Comparison of ENCODE assay signal across 8 cellular contexts in the genomic region with DNA sequence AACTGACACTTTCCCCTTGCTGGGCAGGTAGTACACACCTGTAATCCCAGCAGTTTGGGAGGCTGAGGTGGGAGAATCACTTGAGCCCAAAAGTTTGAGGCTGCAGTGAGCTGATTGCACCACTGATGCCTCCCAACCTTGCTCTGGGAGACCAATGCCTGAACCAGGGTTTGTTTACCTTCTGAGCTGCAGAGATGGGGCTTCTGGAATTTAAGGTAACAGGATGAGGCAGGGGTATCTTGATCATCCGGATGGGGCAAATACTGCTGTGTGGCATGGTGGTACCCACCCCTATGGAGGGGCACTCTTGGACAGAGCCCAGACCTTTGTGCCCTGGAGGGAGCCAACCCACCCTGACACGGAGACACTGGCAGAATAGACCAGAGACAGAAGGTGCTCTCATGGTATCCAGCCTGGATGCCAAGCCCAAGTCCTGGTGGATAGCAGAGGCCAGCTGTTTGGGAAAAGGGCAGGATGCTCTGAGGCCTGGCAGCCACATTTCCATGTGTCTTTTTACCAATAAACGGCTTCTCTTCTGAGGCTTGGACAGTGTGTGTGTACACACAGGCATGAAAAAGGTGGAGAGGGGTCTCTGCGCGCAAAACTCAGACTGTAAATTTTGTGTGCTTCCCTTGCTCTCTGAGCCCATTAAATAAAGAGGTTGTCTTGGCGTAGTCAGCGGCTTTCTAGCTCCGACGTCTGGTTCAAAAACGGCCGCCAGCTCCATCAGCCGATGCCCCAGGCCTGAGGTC. TPM values are rescaled to one million over a fixed set of nuclear protein-coding genes. Genes with fewer than 3 reads are reported as not detected.
DNase-seq lines count a peak whose midpoint lies in the region; ATAC-seq and TF ChIP-seq lines count a peak whose summit lies in the region.

No MANE protein-coding gene starts in this region.

- H4K91ac ChIP-seq in IMR-90 (ENCODE audit: insufficient read depth, low read depth, low read length): peak overlapping the region; percentile 86

- H2AK9ac ChIP-seq in IMR-90 (replicated peaks; ENCODE audit: low read depth, low read length, poor library complexity): peak overlapping the region; percentile 82

- H3K18ac ChIP-seq in IMR-90 (ENCODE audit: low read depth, low read length): peak overlapping the region; percentile 34

- H3K9me3 ChIP-seq in AG04450 (ENCODE audit: control insufficient read depth, insufficient read depth, low read length) (no peaks in the 10 kb centered on the region; the same call in 1 of the 2 replicates), IMR-90 (ENCODE audit: control insufficient read depth, insufficient read depth, low read length) (no peaks in the 10 kb centered on the region), muscle layer of duodenum (ENCODE audit: control insufficient read depth in 1 of 2, low read length in 2 of 2) (no peaks in the 10 kb centered on the region)

- H4K8ac ChIP-seq in IMR-90 (ENCODE audit: low read depth in 2 of 2, low read length in 2 of 2): peak overlapping the region; percentile 78 to 95

- intact Hi-C loops in IMR-90 (cut with micrococcal nuclease): loop anchor here (10.0 kb wide), 1 partner anchor 305 kb away; the partner anchor contains the start of genes TBX6 and YPEL3

- H2BK15ac ChIP-seq in IMR-90 (ENCODE audit: low read depth, low read length): peak overlapping the region; percentile 67; the same call in 1 of the 3 replicates

- no peaks in the 10 kb centered on the region for H4K20me1 ChIP-seq in IMR-90 (ENCODE audit: insufficient read depth, low read length)

- H3K27me3 ChIP-seq in AG04450 (ENCODE audit: control insufficient read depth, insufficient read depth, low read length) (no peaks in the 10 kb centered on the region), IMR-90 (ENCODE audit: control insufficient read depth, insufficient read depth, low read length) (no peaks in the 10 kb centered on the region), muscle layer of duodenum (ENCODE audit: low read depth, low read length) (no peaks in the 10 kb centered on the region)

- H3K27ac ChIP-seq in AG04450 (ENCODE audit: low read depth, low read length): peak overlapping the region; percentile 90
- H3K27ac ChIP-seq in IMR-90 (ENCODE audit: insufficient read depth, low read length): peak overlapping the region; percentile 92
- peak overlapping the region; percentile 78 for H3K27ac ChIP-seq in caudate nucleus (ENCODE audit: low read depth, low read length)
- peak overlapping the region; percentile 81 for H3K27ac ChIP-seq in muscle layer of duodenum (ENCODE audit: low read length)

- peak overlapping the region; percentile 92 for H2AFZ ChIP-seq in IMR-90 (replicated peaks; ENCODE audit: low read length, poor library complexity)

- no TSS peak for BruUV-seq in IMR-90 (replicated peaks; lab: Mats Ljungman, UMichigan)

- H3K4ac ChIP-seq in IMR-90 (ENCODE audit: low read depth, low read length): peak overlapping the region; percentile 92

- POLR2A ChIA-PET in AG04450 (lab: Yijun Ruan, JAX) (no interaction called here), IMR-90 (lab: Charles Lee; ENCODE audit: unreplicated experiment) (interaction anchor here (0.7 kb wide), 1 partner anchor 29 kb away, joined by 3 read pairs; no protein-coding TSS in a partner anchor)

- TF ChIP-seq POLR2A in IMR-90 (IDR thresholded peaks at IDR 0.05; ENCODE audit: low read depth, low read length): no peak

- no peak for ATAC-seq in IMR-90 (ENCODE audit: low read depth)
- no peak for ATAC-seq in HG02798 (IDR thresholded peaks at IDR 0.05; ENCODE audit: poor library complexity, unreplicated experiment)
- ATAC-seq in GM21619 (IDR thresholded peaks at IDR 0.05; ENCODE audit: unreplicated experiment): no peak

- H3K36me3 ChIP-seq in IMR-90 (ENCODE audit: control insufficient read depth, insufficient read depth, low read length) (peaks cover 12% of the 10 kb centered on the region; the same call in 1 of the 2 replicates), muscle layer of duodenum (ENCODE audit: control insufficient read depth in 1 of 2, insufficient read depth in 2 of 2, low read length in 2 of 2) (peaks cover 0 to 15% of the 10 kb centered on the region in 2 donors)

- dilution Hi-C loops in IMR-90 (cut with HindIII; ENCODE audit: low sequenced_read_pairs, unreplicated experiment): no loop called here

- peaks cover 4% of the 10 kb centered on the region; the same call in 1 of the 2 replicates for H3K9me1 ChIP-seq in IMR-90 (ENCODE audit: insufficient read depth, low read length)

- in situ Hi-C loops in IMR-90 (cut with MboI; ENCODE audit: low sequenced_read_pairs): loop anchor here (10.0 to 25.0 kb wide), 2 partner anchors 212 to 325 kb away; partner anchors contain the start of genes BOLA2B, CORO1A, PPP4C and SLX1A

- TF ChIP-seq CTCF in AG04450 (IDR thresholded peaks at IDR 0.05; ENCODE audit: low read depth, low read length): no peak
- no peak for TF ChIP-seq CTCF in IMR-90 (conservative IDR thresholded peaks at IDR 0.05; ENCODE audit: low read depth, low read length)

- CTCF ChIA-PET in AG04450 (lab: Charles Lee) (interaction anchor here (0.8 kb wide), 1 partner anchor 10 kb away, joined by 4 read pairs; no protein-coding TSS in a partner anchor), IMR-90 (lab: Yijun Ruan, JAX) (interaction anchor here (0.9 kb wide), 1 partner anchor 10 kb away, joined by 3 read pairs; no protein-coding TSS in a partner anchor)

- no peak for TF ChIP-seq RAD21 in IMR-90 (IDR thresholded peaks at IDR 0.05; ENCODE audit: low read length)

- peak overlapping the region; percentile 74 for H3K4me2 ChIP-seq in IMR-90 (ENCODE audit: low read depth, low read length)

- H3K4me3 ChIP-seq in AG04450 (ENCODE audit: low read depth, low read length) (peak overlapping the region; percentile 67), IMR-90 (ENCODE audit: insufficient read depth, low read depth, low read length) (peak overlapping the region; percentile 68), muscle layer of duodenum (ENCODE audit: low read depth in 1 of 2, low read length in 2 of 2) (peak overlapping the region; percentile 67 to 81)

- peak overlapping the region; percentile 95 for H3K23ac ChIP-seq in IMR-90 (ENCODE audit: low read depth, low read length)

- peak overlapping the region; percentile 78 for H3K9ac ChIP-seq in IMR-90 (ENCODE audit: low read depth, low read length)

- H4K5ac ChIP-seq in IMR-90 (ENCODE audit: low read depth, low read length): peak overlapping the region; percentile 47

- H2AK5ac ChIP-seq in IMR-90 (ENCODE audit: low read depth, low read length): peak overlapping the region; percentile 84

- H3K4me1 ChIP-seq in IMR-90 (ENCODE audit: control insufficient read depth, insufficient read depth, low read length) (peaks cover 6% of the 10 kb centered on the region; the same call in 1 of the 2 replicates), muscle layer of duodenum (ENCODE audit: control insufficient read depth in 1 of 2, insufficient read depth in 2 of 2, low read length in 2 of 2) (peaks cover 6 to 30% of the 10 kb centered on the region in 2 donors)

- peak overlapping the region; percentile 81 for H2BK120ac ChIP-seq in IMR-90 (ENCODE audit: low read depth, low read length)

- H3K79me1 ChIP-seq in IMR-90 (ENCODE audit: low read depth in 1 of 2, low read length in 2 of 2): peaks cover 0 to 38% of the 10 kb centered on the region in 2 experiments; a peak in 3 of 4 replicates

- peak overlapping the region; percentile 95 for H3K56ac ChIP-seq in IMR-90 (ENCODE audit: extremely low read depth, insufficient read depth, low read length)

- WGBS in IMR-90 (ENCODE audit: extremely low coverage in 2 of 2, insufficient read length in 1 of 2), 2 experiments: 13% methylated on average over 8 of the region's 12 CpGs; no CpG with 5 or more reads in 1 of the 2 experiments

- H2BK20ac ChIP-seq in IMR-90 (ENCODE audit: low read depth, low read length): peak overlapping the region; percentile 24

- DNase-seq in AG04450 (ENCODE audit: low read depth, low spot score) (no peak), IMR-90 (no peak), caudate nucleus (lab: John Stamatoyannopoulos, UW) (peak in 2 of 61 donors; percentile 35 to 72), NCI-H146 (lab: John Stamatoyannopoulos, UW) (no peak)
- no peak for DNase-seq in stimulated activated naive CD4-positive, alpha-beta T cell (lab: John Stamatoyannopoulos, UW)

- H2BK5ac ChIP-seq in IMR-90 (ENCODE audit: low read depth, low read length, poor library complexity, severe bottlenecking): peak overlapping the region; percentile 86

- peak overlapping the region; percentile 92 for H3K14ac ChIP-seq in IMR-90 (replicated peaks; ENCODE audit: low read depth, low read length)

RNA-seq across cellular contexts. Expression of gene ZNF48, which starts 4.4 kb away (rescaled TPM):
- polyA plus RNA-seq in AG04450 (2011; rRNA removed) (4.3 and 5.3 TPM in 2 replicates), IMR-90 (2012; rRNA removed) (5.8 and 6.7 TPM in 2 replicates)
- polyA minus RNA-seq in AG04450 (2011; rRNA and poly(A)+ RNA removed): 5.9 and 6.6 TPM in 2 replicates
- 6.6 and 6.9 TPM in 2 replicates for total RNA-seq in IMR-90 (2012; rRNA removed)
- polyA plus RNA-seq in IMR-90 (2012; cell fraction: cytosol; rRNA removed): 5.6 and 5.8 TPM in 2 replicates
- 5.3 and 10.5 TPM in 2 replicates for polyA plus RNA-seq in IMR-90 (2012; cell fraction: nucleus; rRNA removed; ENCODE audit: low replicate concordance)

RNA-seq across cellular contexts. Expression of gene ZNF771, which starts 7.8 kb away (rescaled TPM):
- polyA plus RNA-seq in AG04450 (2011; rRNA removed) (9.3 and 10.1 TPM in 2 replicates), IMR-90 (2012; rRNA removed) (10.9 and 16.8 TPM in 2 replicates)
- polyA minus RNA-seq in AG04450 (2011; rRNA and poly(A)+ RNA removed): 5.8 and 6.3 TPM in 2 replicates
- total RNA-seq in IMR-90 (2012; rRNA removed): 5.2 and 5.8 TPM in 2 replicates
- 13.4 and 37.4 TPM in 2 replicates for polyA plus RNA-seq in IMR-90 (2012; cell fraction: cytosol; rRNA removed)
- polyA plus RNA-seq in IMR-90 (2012; cell fraction: nucleus; rRNA removed; ENCODE audit: low replicate concordance): 19.9 and 62.3 TPM in 2 replicates

RNA-seq across cellular contexts. Expression of gene SEPTIN1, which starts 17.2 kb away (rescaled TPM):
- polyA plus RNA-seq in AG04450 (2011; rRNA removed): not detected in 2 replicates
- 0.51 TPM in 1 of 2 replicates, not detected in the other for polyA minus RNA-seq in AG04450 (2011; rRNA and poly(A)+ RNA removed)
- total RNA-seq in IMR-90 (2012; rRNA removed): not detected in 2 replicates
- polyA plus RNA-seq in IMR-90 (2012; rRNA removed): 0.24 and 0.50 TPM in 2 replicates
- 0.12 and 0.27 TPM in 2 replicates for polyA plus RNA-seq in IMR-90 (2012; cell fraction: cytosol; rRNA removed)
- polyA plus RNA-seq in IMR-90 (2012; cell fraction: nucleus; rRNA removed; ENCODE audit: low replicate concordance): 0.46 and 0.60 TPM in 2 replicates

RNA-seq across cellular contexts. Expression of gene MYL11, which starts 25.0 kb away (rescaled TPM):
- polyA plus RNA-seq in AG04450 (2011; rRNA removed) (0.55 TPM in 1 of 2 replicates, not detected in the other), IMR-90 (2012; rRNA removed) (1.1 and 1.2 TPM in 2 replicates)
- not detected in 2 replicates for polyA minus RNA-seq in AG04450 (2011; rRNA and poly(A)+ RNA removed)
- total RNA-seq in IMR-90 (2012; rRNA removed): not detected in 2 replicates
- polyA plus RNA-seq in IMR-90 (2012; cell fraction: cytosol; rRNA removed): not detected in 2 replicates
- not detected in 2 replicates for polyA plus RNA-seq in IMR-90 (2012; cell fraction: nucleus; rRNA removed; ENCODE audit: low replicate concordance)

RNA-seq across cellular contexts. Expression of gene TBC1D10B, which starts 29.3 kb away (rescaled TPM):
- polyA plus RNA-seq in AG04450 (2011; rRNA removed) (12.0 and 14.8 TPM in 2 replicates), IMR-90 (2012; rRNA removed) (24.9 and 26.4 TPM in 2 replicates)
- 16.8 and 18.3 TPM in 2 replicates for polyA minus RNA-seq in AG04450 (2011; rRNA and poly(A)+ RNA removed)
- 8.1 and 8.4 TPM in 2 replicates for total RNA-seq in IMR-90 (2012; rRNA removed)
- 30.8 and 40.6 TPM in 2 replicates for polyA plus RNA-seq in IMR-90 (2012; cell fraction: cytosol; rRNA removed)
- polyA plus RNA-seq in IMR-90 (2012; cell fraction: nucleus; rRNA removed; ENCODE audit: low replicate concordance): 41.1 and 73.5 TPM in 2 replicates
